19 cellular contexts compared by ENCODE assay signal in the genomic region with DNA sequence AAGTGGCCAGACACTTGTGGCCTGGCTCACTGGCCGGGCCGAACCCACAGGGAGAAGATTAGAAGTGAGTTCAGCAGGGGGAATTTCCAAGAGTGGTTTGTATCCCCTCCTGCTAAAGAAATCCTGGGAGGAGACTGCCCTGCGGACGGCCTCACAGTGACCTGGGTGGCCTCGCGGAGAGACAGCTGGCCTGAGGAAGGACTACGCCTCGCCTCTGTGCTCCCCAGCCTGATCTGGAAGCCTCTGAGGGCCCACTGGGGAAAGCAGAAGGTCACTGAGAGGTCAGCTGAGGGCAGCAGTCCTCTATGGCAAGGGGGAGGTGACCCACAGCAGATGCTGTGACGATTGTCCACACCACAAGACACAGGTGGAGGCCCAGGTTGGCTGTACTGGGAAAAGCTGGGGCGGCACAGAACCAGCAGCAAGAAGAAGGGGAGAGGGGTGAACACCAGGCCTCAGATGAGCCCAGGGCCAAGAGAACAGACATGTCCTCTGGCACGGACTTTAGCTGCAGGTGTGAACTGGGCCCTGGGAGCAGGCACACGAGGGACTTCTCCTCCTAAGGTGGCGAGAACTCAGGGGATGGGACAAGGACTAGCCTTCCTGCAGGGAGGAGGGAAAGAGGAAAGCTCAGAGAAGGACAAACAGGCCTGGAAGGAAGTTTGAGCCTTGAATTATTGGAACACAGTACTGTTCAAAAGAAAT. TPM values are rescaled to one million over a fixed set of nuclear protein-coding genes. Genes with fewer than 3 reads are reported as not detected.
DNase-seq lines count a peak whose midpoint lies in the region; ATAC-seq, FAIRE-seq and TF ChIP-seq lines count a peak whose summit lies in the region.
"Had no signal": no experiment of that assay in that cellular context is flagged by ENCODE, and none has a peak within 500 bp of the region (broad histone marks: within the 10 kb centered on the region; RNA-seq: fewer than 3 reads in every experiment).

No MANE protein-coding gene starts in this region.

- no peaks in the 10 kb centered on the region for H3K79me2 ChIP-seq in astrocyte (ENCODE audit: insufficient read depth, low read length)

- no peaks in the 10 kb centered on the region for H3K9me3 ChIP-seq in right atrium auricular region
- H3K9me3 ChIP-seq in astrocyte (ENCODE audit: insufficient read depth, low read depth, low read length) = no peaks in the 10 kb centered on the region
- H3K9me3 ChIP-seq in mesenchymal stem cell (ENCODE audit: control insufficient read depth, low read length) = no peaks in the 10 kb centered on the region
- no peaks in the 10 kb centered on the region for H3K9me3 ChIP-seq in thyroid gland
- H3K9me3 ChIP-seq: HAP-1 had no signal

- no peak overlapping the region for H2BK5ac ChIP-seq in mesenchymal stem cell (ENCODE audit: low read depth, low read length, poor library complexity, severe bottlenecking)

- H3K4me3 Mint-ChIP-seq in astrocyte (ENCODE audit: unreplicated experiment) = no peak overlapping the region
- H3K4me3 Mint-ChIP-seq: activated CD4-positive, alpha-beta T cell treated with anti-CD3 and anti-CD28 coated beads, Interleukin-2, amount 10 ng/mL, durations not matched to agents 7 days and 5 days; naive B cell had no signal

- intact Hi-C loops in Right ventricle myocardium inferior (cut with DNase I) (no loop called here), thyroid gland (cut with DNase I) (no loop called here)

- H2AFZ ChIP-seq in astrocyte (ENCODE audit: low read depth, low read length) (no peak overlapping the region), mesenchymal stem cell (ENCODE audit: low read depth, low read length) (no peak overlapping the region)

- no peak overlapping the region for H3K23ac ChIP-seq in mesenchymal stem cell (ENCODE audit: low read length in 2 of 2)

- H3K4ac ChIP-seq in mesenchymal stem cell (ENCODE audit: low read depth in 1 of 2, low read length in 2 of 2) = no peak overlapping the region

- no peaks in the 10 kb centered on the region for H3K9me3 Mint-ChIP-seq in astrocyte (ENCODE audit: unreplicated experiment)
- H3K9me3 Mint-ChIP-seq: activated CD4-positive, alpha-beta T cell treated with anti-CD3 and anti-CD28 coated beads, Interleukin-2, amount 10 ng/mL, durations not matched to agents 7 days and 5 days; naive B cell had no signal

- H3K18ac ChIP-seq in mesenchymal stem cell (ENCODE audit: low read depth in 1 of 2, low read length in 2 of 2) = peak overlapping the region in 1 of 2 experiments; percentile 75

- H3K27me3 Mint-ChIP-seq in astrocyte (ENCODE audit: low read depth, unreplicated experiment) = peaks cover 7% of the 10 kb centered on the region

- no peak overlapping the region for H3K4me2 ChIP-seq in astrocyte (ENCODE audit: low read length)
- H3K4me2 ChIP-seq in mesenchymal stem cell (ENCODE audit: low read length, poor library complexity, severe bottlenecking) = no peak overlapping the region

- H4K91ac ChIP-seq in mesenchymal stem cell (ENCODE audit: low read length) = no peak overlapping the region

- FAIRE-seq in astrocyte (lab: Jason Lieb, UNC) = no peak
- FAIRE-seq: urothelium cell line had no signal

- 81% methylated on average over 13 of the region's 13 CpGs for WGBS in mesenchymal stem cell
- 70 to 74% methylated on average over 12 to 13 of the region's 13 CpGs for WGBS in thyroid gland, 2 donors

- H3K14ac ChIP-seq in mesenchymal stem cell (ENCODE audit: low read length in 2 of 2) = no peak overlapping the region

- H3K4me3 ChIP-seq in right atrium auricular region (no peak overlapping the region), astrocyte (ENCODE audit: insufficient read depth, low read depth, low read length) (no peak overlapping the region), mesenchymal stem cell (ENCODE audit: insufficient read depth in 1 of 2, low read depth in 1 of 2, low read length in 2 of 2) (no peak overlapping the region), thyroid gland (replicated peaks in 1 of 3) (no peak overlapping the region)
- H3K4me3 ChIP-seq: coronary artery, HAP-1 had no signal

- no peak for TF ChIP-seq POLR2A in thyroid gland (IDR thresholded peaks at IDR 0.05)

- H4K20me1 ChIP-seq in astrocyte (ENCODE audit: insufficient read depth, low read length) = no peaks in the 10 kb centered on the region

- peaks cover 3% of the 10 kb centered on the region for H3K36me3 Mint-ChIP-seq in astrocyte (ENCODE audit: low read depth, unreplicated experiment)
- H3K36me3 Mint-ChIP-seq: naive B cell had no signal

- no peak overlapping the region for H3K27ac Mint-ChIP-seq in astrocyte (ENCODE audit: unreplicated experiment)
- H3K27ac Mint-ChIP-seq: activated CD4-positive, alpha-beta T cell treated with anti-CD3 and anti-CD28 coated beads, Interleukin-2, amount 10 ng/mL, durations not matched to agents 7 days and 5 days had no signal

- DNase-seq in Right ventricle myocardium inferior (ENCODE audit: missing footprints) = no peak
- no peak for DNase-seq in right atrium auricular region (ENCODE audit: low spot score)
- peak; percentile 54 for DNase-seq in astrocyte (ENCODE audit: low read depth)
- DNase-seq in mesenchymal stem cell = no peak
- peak; percentile 37 to 39 for DNase-seq in thyroid gland
- DNase-seq in GDM1 (lab: John Stamatoyannopoulos, UW) = no peak
- DNase-seq in inferior parietal cortex (ENCODE audit: extremely low spot score) = no peak
- DNase-seq: activated CD4-positive, alpha-beta T cell treated with anti-CD3 and anti-CD28 coated beads, Interleukin-2, amount 10 ng/mL, durations not matched to agents 7 days and 5 days; DMS 273 treated with DMSO at 0.1 percent for 48 hours; foreskin melanocyte; naive B cell; NCI-H1694 treated with DMSO at 0.1 percent for 48 hours; NCI-H446; stimulated activated naive CD4-positive, alpha-beta T cell had no signal

- ATAC-seq in Right ventricle myocardium inferior = peak; percentile 66
- no peak for ATAC-seq in GM21528 (IDR thresholded peaks at IDR 0.05; ENCODE audit: low FRiP score, unreplicated experiment)

- H3K4me1 Mint-ChIP-seq in astrocyte (ENCODE audit: low read depth, unreplicated experiment) = peaks cover 24% of the 10 kb centered on the region
- H3K4me1 Mint-ChIP-seq: activated CD4-positive, alpha-beta T cell treated with anti-CD3 and anti-CD28 coated beads, Interleukin-2, amount 10 ng/mL, durations not matched to agents 7 days and 5 days; naive B cell had no signal

- H3K79me1 ChIP-seq in mesenchymal stem cell (replicated peaks; ENCODE audit: low read length, poor library complexity, severe bottlenecking) = no peaks in the 10 kb centered on the region

- TF ChIP-seq CTCF in right atrium auricular region (IDR thresholded peaks at IDR 0.05) (no peak), astrocyte (IDR thresholded peaks at IDR 0.05; ENCODE audit: insufficient read depth, low read depth, low read length) (no peak), thyroid gland (IDR thresholded peaks at IDR 0.05) (no peak)

- peak overlapping the region; percentile 51 for H4K8ac ChIP-seq in mesenchymal stem cell (ENCODE audit: low read length)

- H2BK15ac ChIP-seq in mesenchymal stem cell (ENCODE audit: low read depth, poor library complexity, severe bottlenecking) = no peak overlapping the region

- no peak overlapping the region for H3K27ac ChIP-seq in right atrium auricular region
- H3K27ac ChIP-seq in astrocyte (ENCODE audit: low read depth, low read length) = no peak overlapping the region
- H3K27ac ChIP-seq in mesenchymal stem cell (ENCODE audit: low read length, poor library complexity, severe bottlenecking) = no peak overlapping the region
- peak overlapping the region in 2 of 3 donors; percentile 5 to 69 for H3K27ac ChIP-seq in thyroid gland
- H3K27ac ChIP-seq: C4-2B, coronary artery had no signal

- H2BK12ac ChIP-seq in mesenchymal stem cell (ENCODE audit: low read length in 2 of 2) = no peak overlapping the region

- H2AK5ac ChIP-seq in mesenchymal stem cell (ENCODE audit: low read length, severe bottlenecking) = no peak overlapping the region

- no peaks in the 10 kb centered on the region for H3K4me1 ChIP-seq in right atrium auricular region
- H3K4me1 ChIP-seq in astrocyte (ENCODE audit: insufficient read depth, low read length) = peaks cover 4% of the 10 kb centered on the region
- H3K4me1 ChIP-seq in mesenchymal stem cell (ENCODE audit: control insufficient read depth, insufficient read depth, low read depth, low read length) = peaks cover 11% of the 10 kb centered on the region
- H3K4me1 ChIP-seq in thyroid gland = peaks cover 18 to 33% of the 10 kb centered on the region in 2 donors

- no peaks in the 10 kb centered on the region for H3K27me3 ChIP-seq in right atrium auricular region
- H3K27me3 ChIP-seq in astrocyte (ENCODE audit: insufficient read depth, low read length) = no peaks in the 10 kb centered on the region
- H3K27me3 ChIP-seq in mesenchymal stem cell (ENCODE audit: control insufficient read depth in 1 of 2, insufficient read depth in 1 of 2, low read length in 2 of 2) = peaks cover 0 to 7% of the 10 kb centered on the region in 2 experiments
- H3K27me3 ChIP-seq in thyroid gland = no peaks in the 10 kb centered on the region

- no peaks in the 10 kb centered on the region for H3K36me3 ChIP-seq in right atrium auricular region
- no peaks in the 10 kb centered on the region for H3K36me3 ChIP-seq in astrocyte (ENCODE audit: insufficient read depth, low read length)
- H3K36me3 ChIP-seq in mesenchymal stem cell (ENCODE audit: control insufficient read depth in 1 of 2, insufficient read depth in 2 of 2, low read depth in 1 of 2, low read length in 2 of 2) = no peaks in the 10 kb centered on the region
- H3K36me3 ChIP-seq in thyroid gland = no peaks in the 10 kb centered on the region
- H3K36me3 ChIP-seq: HAP-1 had no signal

- no peak overlapping the region for H2BK120ac ChIP-seq in mesenchymal stem cell (ENCODE audit: low read depth, low read length)

- H3K9ac ChIP-seq in astrocyte (ENCODE audit: low read length) = peak overlapping the region; percentile 31
- no peak overlapping the region for H3K9ac ChIP-seq in mesenchymal stem cell (ENCODE audit: low read length)

RNA-seq across cellular contexts. Expression of gene DLG1, which starts 37.2 kb away (rescaled TPM):
- total RNA-seq in Right ventricle myocardium inferior = 48.6 TPM
- 10 to 100 TPM; 24.4 to 49.9 TPM for total RNA-seq in right atrium auricular region
- 161 and 210 TPM in 2 replicates for total RNA-seq in astrocyte
- polyA plus RNA-seq in mesenchymal stem cell (2013, experiment 1 of 2) = 41.4 TPM
- polyA plus RNA-seq in mesenchymal stem cell (2013, experiment 2 of 2) = 40.1 TPM
- total RNA-seq in thyroid gland = 100 to 1,000 TPM; 111 to 233 (median 174) TPM

Comparison
In these comparisons a context has a peak if more than half of its experiments do, and no peak if none do; other contexts are left out.
1. DNase-seq: peak in astrocyte (single experiment) and thyroid gland (2 of 2); none in Right ventricle myocardium inferior (single experiment), right atrium auricular region (single experiment), mesenchymal stem cell (single experiment), GDM1 (single experiment) and inferior parietal cortex (single experiment).
2. H3K27ac ChIP-seq: peak in thyroid gland (2 of 3); none in right atrium auricular region (0 of 2), astrocyte (single experiment) and mesenchymal stem cell (single experiment).